ENCODE assay signal across 19 cellular contexts in genomic region chr11:75314771-75315438, GRCh38. TPM values are rescaled to one million over a fixed set of nuclear protein-coding genes. Genes with fewer than 3 reads are reported as not detected.
DNase-seq lines count a peak whose midpoint lies in the region; ATAC-seq and TF ChIP-seq lines count a peak whose summit lies in the region.
"Had no signal": no experiment of that assay in that cellular context is flagged by ENCODE, and none has a peak within 500 bp of the region (broad histone marks: within the 10 kb centered on the region; RNA-seq: fewer than 3 reads in every experiment).

No MANE protein-coding gene starts in this region.

- H3K9me3 ChIP-seq in Loucy (ENCODE audit: insufficient read depth, low read depth, low read length) (no peaks in the 10 kb centered on the region), subcutaneous abdominal adipose tissue (ENCODE audit: control insufficient read depth in 5 of 5, low read length in 5 of 5) (no peaks in the 10 kb centered on the region), OCI-LY7 (ENCODE audit: low read length) (no peaks in the 10 kb centered on the region)

- BruUV-seq in OCI-LY7 (replicated peaks; lab: Mats Ljungman, UMichigan), result no TSS peak

- H3K4me2 ChIP-seq in Loucy (ENCODE audit: low read depth, low read length, poor library complexity, severe bottlenecking) (peak overlapping the region; percentile 3), OCI-LY7 (ENCODE audit: low read length) (no peak overlapping the region)

- H3K9ac ChIP-seq in Loucy (ENCODE audit: low read depth, low read length, poor library complexity, severe bottlenecking) (no peak overlapping the region), subcutaneous abdominal adipose tissue (ENCODE audit: low read length in 5 of 5) (no peak overlapping the region)

- intact Hi-C loops in OCI-LY7 (cut with micrococcal nuclease; ENCODE audit: unreplicated experiment), result no loop called here

- H3K27ac Mint-ChIP-seq in endothelial cell (ENCODE audit: unreplicated experiment), result peak overlapping the region; percentile 86
- H3K27ac Mint-ChIP-seq in naive thymus-derived CD8-positive, alpha-beta T cell, result peak overlapping the region in 6 of 10 donors; percentile 21 to 76 (median 54)

- H3K79me2 ChIP-seq in Loucy (ENCODE audit: insufficient read depth, low read length) (peaks cover 95% of the 10 kb centered on the region), OCI-LY7 (ENCODE audit: insufficient read depth, low read depth, low read length) (no peaks in the 10 kb centered on the region)

- H3K9me2 ChIP-seq in Loucy (replicated peaks; ENCODE audit: low read depth, low read length) (no peaks in the 10 kb centered on the region), OCI-LY7 (ENCODE audit: insufficient read depth, low read length) (no peaks in the 10 kb centered on the region)

- H4K20me1 ChIP-seq in Loucy (ENCODE audit: insufficient read depth, low read length, poor library complexity, severe bottlenecking), result peaks cover 68% of the 10 kb centered on the region
- H4K20me1 ChIP-seq in OCI-LY7 (ENCODE audit: insufficient read depth, low read length), result no peaks in the 10 kb centered on the region

- no peak for ATAC-seq in naive thymus-derived CD8-positive, alpha-beta T cell
- no peak for ATAC-seq in HG03354 (IDR thresholded peaks at IDR 0.05; ENCODE audit: poor library complexity, severe bottlenecking, unreplicated experiment)

- H3K27me3 ChIP-seq in Loucy (ENCODE audit: insufficient read depth, low read length, poor library complexity, severe bottlenecking) (no peaks in the 10 kb centered on the region), subcutaneous abdominal adipose tissue (ENCODE audit: control insufficient read depth in 5 of 5, insufficient read depth in 4 of 5, low read length in 5 of 5) (no peaks in the 10 kb centered on the region)
- H3K27me3 ChIP-seq: cardiac muscle cell had no signal

- H3K4me1 ChIP-seq in Loucy (ENCODE audit: insufficient read depth, low read length, poor library complexity, severe bottlenecking) (peaks cover 9% of the 10 kb centered on the region), subcutaneous abdominal adipose tissue (ENCODE audit: control insufficient read depth in 5 of 5, insufficient read depth in 5 of 5, low read length in 5 of 5) (peaks cover 17 to 78% (median 70%) of the 10 kb centered on the region in 5 donors), OCI-LY7 (ENCODE audit: insufficient read depth, low read length, poor library complexity, severe bottlenecking) (no peaks in the 10 kb centered on the region)

- DNase-seq in endothelial cell (ENCODE audit: low spot score) (no peak), OCI-LY7 (ENCODE audit: low spot score) (no peak), NCI-H1694 (lab: John Stamatoyannopoulos, UW) (no peak), dedifferentiated amniotic fluid mesenchymal stem cell (ENCODE audit: extremely low spot score) (no peak)
- no peak for DNase-seq in naive thymus-derived CD8-positive, alpha-beta T cell
- DNase-seq: activated naive CD4-positive, alpha-beta T cell treated with anti-CD3 and anti-CD28 coated beads, Interleukin-2, amount 50 U/mL, for 16 hours; activated T-cell treated with anti-CD3 and anti-CD28 coated beads, Interleukin-2, amount 50 U/mL, for 48 hours; foreskin fibroblast; GF-D8; KBM-7; NCI-H187 treated with DMSO at 0.1 percent for 48 hours; NCI-H748 treated with DMSO at 0.1 percent for 48 hours; retina had no signal

- H3K36me3 ChIP-seq in Loucy (ENCODE audit: insufficient read depth, low read length) (peaks cover 22% of the 10 kb centered on the region; the same call in 1 of the 2 replicates), subcutaneous abdominal adipose tissue (ENCODE audit: control insufficient read depth in 5 of 5, insufficient read depth in 5 of 5, low read length in 5 of 5) (peaks cover 0 to 11% (median 3%) of the 10 kb centered on the region in 5 donors), OCI-LY7 (ENCODE audit: insufficient read depth, low read length) (no peaks in the 10 kb centered on the region)
- H3K36me3 ChIP-seq: cardiac muscle cell had no signal

- H3K9me3 Mint-ChIP-seq in endothelial cell (ENCODE audit: unreplicated experiment), result no peaks in the 10 kb centered on the region
- no peaks in the 10 kb centered on the region for H3K9me3 Mint-ChIP-seq in naive thymus-derived CD8-positive, alpha-beta T cell

- peaks cover 12% of the 10 kb centered on the region for H3K27me3 Mint-ChIP-seq in endothelial cell (ENCODE audit: unreplicated experiment)
- H3K27me3 Mint-ChIP-seq in naive thymus-derived CD8-positive, alpha-beta T cell, result no peaks in the 10 kb centered on the region

- H3K4me3 ChIP-seq in Loucy (ENCODE audit: low read length, poor library complexity, severe bottlenecking) (no peak overlapping the region), subcutaneous abdominal adipose tissue (ENCODE audit: low read depth in 1 of 5, low read length in 5 of 5) (no peak overlapping the region), OCI-LY7 (ENCODE audit: low read depth, low read length, poor library complexity, severe bottlenecking) (no peak overlapping the region)
- H3K4me3 ChIP-seq: cardiac muscle cell, lung had no signal

- CTCF ChIA-PET in OCI-LY7 (lab: Charles Lee; ENCODE audit: unreplicated experiment), result no interaction called here

- H3K4me3 Mint-ChIP-seq in endothelial cell (ENCODE audit: unreplicated experiment), result peak overlapping the region; percentile 13
- H3K4me3 Mint-ChIP-seq in naive thymus-derived CD8-positive, alpha-beta T cell, result peak overlapping the region in 1 of 10 donors; percentile 5

- H3K4me1 Mint-ChIP-seq in endothelial cell (ENCODE audit: unreplicated experiment), result peaks cover 61% of the 10 kb centered on the region
- H3K4me1 Mint-ChIP-seq in naive thymus-derived CD8-positive, alpha-beta T cell, result peaks cover 33 to 68% (median 48%) of the 10 kb centered on the region in 4 donors

- no peak overlapping the region for H2AFZ ChIP-seq in Loucy (ENCODE audit: low read length)
- H2AFZ ChIP-seq in OCI-LY7 (ENCODE audit: low read length), result no peak overlapping the region

- no peaks in the 10 kb centered on the region for H3F3A ChIP-seq in Loucy (ENCODE audit: low read depth)

- peaks cover 15% of the 10 kb centered on the region for H3K36me3 Mint-ChIP-seq in endothelial cell (ENCODE audit: low read depth, unreplicated experiment)
- H3K36me3 Mint-ChIP-seq in naive thymus-derived CD8-positive, alpha-beta T cell, result peaks cover 0 to 14% (median 0%) of the 10 kb centered on the region in 3 donors

- H3K27ac ChIP-seq in subcutaneous abdominal adipose tissue (ENCODE audit: low read depth, low read length) (peak overlapping the region; percentile 96), OCI-LY7 (ENCODE audit: low read depth, low read length, poor library complexity, severe bottlenecking) (no peak overlapping the region)
- H3K27ac ChIP-seq: cardiac muscle cell, epithelial cell of prostate had no signal

- POLR2A ChIA-PET in naive thymus-derived CD8-positive, alpha-beta T cell (lab: Charles Lee), result no interaction called here
- POLR2A ChIA-PET in OCI-LY7 (lab: Charles Lee), result no interaction called here

- TF ChIP-seq CTCF in Loucy (conservative IDR thresholded peaks at IDR 0.05; ENCODE audit: low read length), result no peak
- TF ChIP-seq CTCF in endothelial cell (IDR thresholded peaks at IDR 0.05; ENCODE audit: unreplicated experiment), result no peak
- no peak for TF ChIP-seq CTCF in OCI-LY7 (conservative IDR thresholded peaks at IDR 0.05; ENCODE audit: low read length)

RNA-seq across cellular contexts. Expression of gene ARRB1, which starts 36.6 kb away (rescaled TPM):
- total RNA-seq in endothelial cell (ENCODE audit: unreplicated experiment), result 197 TPM
- 10 to 100 TPM; 60.0 to 65.3 TPM for total RNA-seq in naive thymus-derived CD8-positive, alpha-beta T cell
- polyA plus RNA-seq in naive thymus-derived CD8-positive, alpha-beta T cell, result 10 to 100 TPM in 1 of 3 donors, 1 to 10 TPM in 2; 7.6 to 12.2 (median 9.0) TPM
- total RNA-seq in OCI-LY7 (2014; rRNA removed; shearing (Covaris generic)), result not detected in 2 replicates
- total RNA-seq in OCI-LY7 (2022), result not detected in 2 replicates

Comparison
In these comparisons a context has a peak if more than half of its experiments do, and no peak if none do; other contexts are left out.
1. RNA of gene ARRB1, which starts 36.6 kb away (total RNA-seq): 197 TPM in endothelial cell (single experiment) and 60.0 to 65.3 TPM in naive thymus-derived CD8-positive, alpha-beta T cell; not detected in OCI-LY7; every median in the first group is over 10 times any median in the second.